ENCODE assay signal across 8 cellular contexts in the genomic region with DNA sequence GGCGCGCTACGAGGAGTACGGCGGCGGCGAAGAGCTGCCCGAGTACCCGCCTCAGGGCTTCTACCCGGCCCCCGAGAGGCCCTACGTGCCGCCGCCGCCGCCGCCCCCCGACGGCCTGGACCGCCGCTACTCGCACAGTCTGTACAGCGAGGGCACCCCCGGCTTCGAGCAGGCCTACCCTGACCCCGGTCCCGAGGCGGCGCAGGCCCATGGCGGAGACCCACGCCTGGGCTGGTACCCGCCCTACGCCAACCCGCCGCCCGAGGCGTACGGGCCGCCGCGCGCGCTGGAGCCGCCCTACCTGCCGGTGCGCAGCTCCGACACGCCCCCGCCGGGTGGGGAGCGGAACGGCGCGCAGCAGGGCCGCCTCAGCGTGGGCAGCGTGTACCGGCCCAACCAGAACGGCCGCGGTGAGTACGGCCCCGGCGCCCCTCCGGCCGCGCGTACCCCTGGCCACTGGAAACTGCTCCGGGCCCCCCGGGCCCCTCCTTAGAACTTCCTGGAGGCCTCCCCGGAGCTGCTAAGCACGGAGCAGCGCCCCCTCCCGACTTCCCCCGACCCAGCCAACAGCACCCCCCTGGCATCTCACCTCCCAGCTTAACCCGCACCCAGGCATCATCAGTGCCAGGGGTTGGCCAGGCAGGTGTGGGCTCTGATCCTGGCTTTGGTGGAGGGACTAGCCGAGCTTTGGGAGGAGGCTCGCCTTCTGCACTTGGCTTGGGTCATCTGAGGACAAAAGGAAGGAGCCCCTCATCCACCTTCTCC. TPM values are rescaled to one million over a fixed set of nuclear protein-coding genes. Genes with fewer than 3 reads are reported as not detected.
A peak's percentile ranks its signal among the peaks of the same experiment; 100 is the strongest.
DNase-seq lines count a peak whose midpoint lies in the region; ATAC-seq and TF ChIP-seq lines count a peak whose summit lies in the region.

No MANE protein-coding gene starts in this region.

- H3K36me3 ChIP-seq in MG63, result peaks cover 54% of the 10 kb centered on the region

- no peaks in the 10 kb centered on the region for H3K27me3 ChIP-seq in MG63

- WGBS in lower leg skin, 2 donors, result 0% methylated on average over 1 to 59 of the region's 78 CpGs

- TF ChIP-seq CTCF in choroid plexus epithelial cell (conservative IDR thresholded peaks at IDR 0.05; ENCODE audit: low read depth, low read length), result peak; percentile 66
- no peak for TF ChIP-seq CTCF in lower leg skin (IDR thresholded peaks at IDR 0.05)

- H3K9me3 ChIP-seq in MG63, result no peaks in the 10 kb centered on the region

- peak; percentile 48 for DNase-seq in DMS79 treated with DMSO at 0.1 percent for 48 hours (lab: John Stamatoyannopoulos, UW)
- DNase-seq in MG63, result peak; percentile 82
- peak; percentile 65 to 71 for DNase-seq in activated CD4-positive, alpha-beta T cell treated with anti-CD3 and anti-CD28 coated beads for 24 hours (ENCODE audit: low read depth in 2 of 2)
- peak; percentile 59 for DNase-seq in choroid plexus epithelial cell (ENCODE audit: low read depth)
- peak in 1 of 2 donors; percentile 92 for DNase-seq in lower leg skin (ENCODE audit: low spot score in 2 of 2)
- peak; percentile 57 to 72 (median 65) for DNase-seq in stimulated activated CD4-positive, alpha-beta T cell treated with anti-CD3 and anti-CD28 coated beads, TNF-alpha, amount 100 ng/mL, for 4 hours (ENCODE audit: low read depth in 3 of 3)
- no peak for DNase-seq in NCI-H1048 (lab: John Stamatoyannopoulos, UW)

- TF ChIP-seq POLR2A in lower leg skin (IDR thresholded peaks at IDR 0.05), result no peak

- intact Hi-C loops in lower leg skin (cut with DNase I; ENCODE audit: low total_unique reads), result no loop called here

- H3K4me3 ChIP-seq in MG63 (peak overlapping the region; percentile 66), choroid plexus epithelial cell (ENCODE audit: low read depth, low read length) (peak overlapping the region; percentile 78), lower leg skin (ENCODE audit: low read depth, poor library complexity, severe bottlenecking) (peak overlapping the region; percentile 46)

- ATAC-seq in HG03571 (IDR thresholded peaks at IDR 0.05; ENCODE audit: unreplicated experiment), result no peak

RNA-seq across cellular contexts. Expression of a gene that starts 1.4 kb away (rescaled TPM):
- 206 and 224 TPM in 2 replicates for total RNA-seq in MG63 (2014; rRNA removed; shearing (Covaris generic); ENCODE audit: low replicate concordance)
- 1 to 10 TPM; 4.6 to 8.2 (median 6.6) TPM for total RNA-seq in lower leg skin

RNA-seq across cellular contexts. Expression of a gene that starts 54.3 kb away (rescaled TPM):
- total RNA-seq in MG63 (2014; rRNA removed; shearing (Covaris generic); ENCODE audit: low replicate concordance), result not detected in 2 replicates
- not detected for total RNA-seq in lower leg skin

Comparison
In these comparisons a context has a peak if more than half of its experiments do, and no peak if none do; other contexts are left out.
1. RNA of a gene that starts 1.4 kb away (total RNA-seq): 206 to 224 TPM in MG63; 4.6 to 8.2 TPM in lower leg skin; every median in the first group is over 10 times any median in the second.
2. Peak in every context shown above with its lines, with median percentiles within 50 percentile points of each other: H3K4me3 ChIP-seq.